In genomic region chr19:36972594-36972993, GRCh38 we compare ENCODE assay signal across 9 cellular contexts. TPM values are rescaled to one million over a fixed set of nuclear protein-coding genes. Genes with fewer than 3 reads are reported as not detected.
DNase-seq lines count a peak whose midpoint lies in the region; ATAC-seq and TF ChIP-seq lines count a peak whose summit lies in the region.
"Had no signal": no experiment of that assay in that cellular context is flagged by ENCODE, and none has a peak within 500 bp of the region (broad histone marks: within the 10 kb centered on the region; RNA-seq: fewer than 3 reads in every experiment).

No MANE protein-coding gene starts in this region.

- ATAC-seq in left lung = no peak
- no peak for ATAC-seq in GM18498 (IDR thresholded peaks at IDR 0.05; ENCODE audit: unreplicated experiment)

- H3K4me1 ChIP-seq in left lung (peaks cover 0 to 16% of the 10 kb centered on the region in 2 donors), tibial artery (peaks cover 0 to 15% (median 10%) of the 10 kb centered on the region in 4 donors)

- intact Hi-C loops in left lung (cut with DNase I) = loop anchor here in 1 of 2 donors (10.0 kb wide), 1 partner anchor 202 kb away; the partner anchor contains the start of gene ZNF585A
- intact Hi-C loops in tibial artery (cut with DNase I; ENCODE audit: low total_unique reads) = loop anchor here (5.0 kb wide), 2 partner anchors 105 to 250 kb away; partner anchors contain the start of gene ZNF420

- H3K27ac ChIP-seq in brain microvascular endothelial cell (no peak overlapping the region), left lung (peak overlapping the region; percentile 54 to 79), tibial artery (peak overlapping the region; percentile 78 to 84)
- H3K27ac ChIP-seq: SK-N-MC had no signal

- DNase-seq in activated gamma-delta T cell treated with Interleukin-2 at 50 U/mL for 16 hours (peak; percentile 3), activated gamma-delta T cell (lab: John Stamatoyannopoulos, UW) (no peak), brain microvascular endothelial cell (no peak), left lung (peak; percentile 31 to 79), tibial artery (peak in 1 of 2 donors; percentile 65), foreskin melanocyte (no peak)
- DNase-seq in stimulated activated CD4-positive, alpha-beta T cell treated with anti-CD3 and anti-CD28 coated beads, Interleukin-4, amount 100 ng/mL, for 1 hour = no peak

- H3K4me3 ChIP-seq in brain microvascular endothelial cell (ENCODE audit: low read depth, low read length) = peak overlapping the region; percentile 69
- peak overlapping the region; percentile 55 to 63 for H3K4me3 ChIP-seq in left lung
- H3K4me3 ChIP-seq in tibial artery = peak overlapping the region; percentile 64 to 76
- H3K4me3 ChIP-seq: SK-N-MC had no signal

- H3K9me3 ChIP-seq in left lung (peaks cover 0 to 20% of the 10 kb centered on the region in 2 donors), tibial artery (peaks cover 0 to 9% (median 0%) of the 10 kb centered on the region in 3 donors)

- no peak for TF ChIP-seq CTCF in brain microvascular endothelial cell (IDR thresholded peaks at IDR 0.05; ENCODE audit: low read depth, low read length, missing control alignments)
- no peak for TF ChIP-seq CTCF in left lung (IDR thresholded peaks at IDR 0.05)
- no peak for TF ChIP-seq CTCF in tibial artery (IDR thresholded peaks at IDR 0.05)

- in situ Hi-C loops in brain microvascular endothelial cell (cut with HindIII; ENCODE audit: low pct_ligation_motif_present, low sequenced_read_pairs) = no loop called here

- no peaks in the 10 kb centered on the region for H3K27me3 ChIP-seq in brain microvascular endothelial cell (replicated peaks)
- H3K27me3 ChIP-seq in left lung = no peaks in the 10 kb centered on the region
- no peaks in the 10 kb centered on the region for H3K27me3 ChIP-seq in tibial artery

- H3K36me3 ChIP-seq in brain microvascular endothelial cell (replicated peaks) (no peaks in the 10 kb centered on the region), left lung (peaks cover 0 to 7% of the 10 kb centered on the region in 2 donors), tibial artery (peaks cover 5 to 22% (median 22%) of the 10 kb centered on the region in 3 donors)

RNA-seq across cellular contexts. Expression of gene ZNF568, which starts 56.5 kb away (rescaled TPM):
- total RNA-seq in left lung = 1 to 10 TPM; 7.1 to 9.3 TPM

RNA-seq across cellular contexts. Expression of gene ZNF829, which starts 56.5 kb away (rescaled TPM):
- total RNA-seq in left lung = 1 to 10 TPM; 2.4 to 2.9 TPM

Comparison
In these comparisons a context has a peak if more than half of its experiments do, and no peak if none do; other contexts are left out.
1. DNase-seq: peak in activated gamma-delta T cell treated with Interleukin-2 at 50 U/mL for 16 hours (single experiment) and left lung (2 of 2); none in activated gamma-delta T cell (single experiment), brain microvascular endothelial cell (single experiment), stimulated activated CD4-positive, alpha-beta T cell treated with anti-CD3 and anti-CD28 coated beads, Interleukin-4, amount 100 ng/mL, for 1 hour (single experiment) and foreskin melanocyte (single experiment).
2. Peak in every context shown above with its lines, with median percentiles within 50 percentile points of each other: H3K4me3 ChIP-seq.